Comparison of ENCODE assay signal across 1 cellular context in the genomic region with DNA sequence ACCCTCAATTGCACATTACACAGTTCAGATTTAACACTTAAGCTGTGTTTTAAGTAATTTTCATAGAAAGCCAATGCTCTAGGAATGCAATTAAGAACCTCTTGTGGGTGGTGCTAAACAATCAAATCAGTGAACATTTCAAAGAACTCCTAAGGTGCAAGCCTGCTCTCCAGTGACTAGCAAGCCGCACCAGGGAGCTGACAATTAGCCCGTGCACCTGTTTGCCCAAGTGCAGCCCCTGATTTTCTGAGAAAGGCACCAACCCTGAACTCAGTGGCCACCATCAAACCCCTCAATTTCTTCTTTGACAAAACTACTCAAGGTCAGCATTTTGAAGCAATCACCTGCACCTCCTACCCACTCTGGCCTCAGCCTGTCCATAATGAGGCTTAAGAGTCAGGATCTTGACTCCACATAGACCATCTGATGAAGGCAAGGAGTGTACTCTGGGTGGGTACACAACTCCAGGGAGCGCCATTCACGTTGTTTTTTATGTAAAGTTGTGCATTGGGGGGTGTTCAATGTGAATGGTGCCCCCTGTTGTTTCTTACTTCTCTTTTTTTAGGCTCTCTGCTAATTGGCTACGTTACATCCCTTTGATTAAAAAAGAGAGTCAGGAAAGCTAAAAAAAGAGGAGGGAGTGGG.
TF ChIP-seq lines count a peak whose summit lies in the region.

No MANE protein-coding gene starts in this region.

TF ChIP-seq in GM23338, 12 proteins besides CTCF, POLR2A, EP300 and RAD21 (continued from another document):
- TF ChIP-seq, protein P1, sequence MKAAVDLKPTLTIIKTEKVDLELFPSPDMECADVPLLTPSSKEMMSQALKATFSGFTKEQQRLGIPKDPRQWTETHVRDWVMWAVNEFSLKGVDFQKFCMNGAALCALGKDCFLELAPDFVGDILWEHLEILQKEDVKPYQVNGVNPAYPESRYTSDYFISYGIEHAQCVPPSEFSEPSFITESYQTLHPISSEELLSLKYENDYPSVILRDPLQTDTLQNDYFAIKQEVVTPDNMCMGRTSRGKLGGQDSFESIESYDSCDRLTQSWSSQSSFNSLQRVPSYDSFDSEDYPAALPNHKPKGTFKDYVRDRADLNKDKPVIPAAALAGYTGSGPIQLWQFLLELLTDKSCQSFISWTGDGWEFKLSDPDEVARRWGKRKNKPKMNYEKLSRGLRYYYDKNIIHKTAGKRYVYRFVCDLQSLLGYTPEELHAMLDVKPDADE (IDR thresholded peaks at IDR 0.05), result no peak
- TF ChIP-seq CREB1 (CRISPR knock-in tag; IDR thresholded peaks at IDR 0.05; ENCODE audit: low read depth), result no peak
- no peak for TF ChIP-seq JUNB (IDR thresholded peaks at IDR 0.05; ENCODE audit: unreplicated experiment)
TF ChIP-seq in GM23338: peak in this region for 3.
